20 cellular contexts compared by ENCODE assay signal in genomic region chr1:155816351-155816750, GRCh38. TPM values are rescaled to one million over a fixed set of nuclear protein-coding genes. Genes with fewer than 3 reads are reported as not detected.
DNase-seq lines count a peak whose midpoint lies in the region; ATAC-seq and TF ChIP-seq lines count a peak whose summit lies in the region.
"Had no signal": no experiment of that assay in that cellular context is flagged by ENCODE, and none has a peak within 500 bp of the region (broad histone marks: within the 10 kb centered on the region; RNA-seq: fewer than 3 reads in every experiment).

No MANE protein-coding gene starts in this region.

- no peaks in the 10 kb centered on the region for H3K9me2 ChIP-seq in OCI-LY7 (ENCODE audit: insufficient read depth, low read length)

- H3K27ac ChIP-seq in mammary epithelial cell (ENCODE audit: insufficient read depth, low read depth, low read length): no peak overlapping the region
- H3K27ac ChIP-seq in OCI-LY7 (ENCODE audit: low read depth, low read length, poor library complexity, severe bottlenecking): peak overlapping the region; percentile 73
- peak overlapping the region; percentile 31 for H3K27ac ChIP-seq in neural progenitor cell
- H3K27ac ChIP-seq in CD8-positive, alpha-beta memory T cell (ENCODE audit: low read depth, low read length): no peak overlapping the region
- H3K27ac ChIP-seq: 22Rv1; BLaER1 treated with 17β-estradiol and CSF1 and Interleukin-3, amounts not matched to agents 10 nM and 100 nM; GM23248 had no signal

- in situ Hi-C loops in mammary epithelial cell (cut with MboI; ENCODE audit: low sequenced_read_pairs in 2 of 2): no loop called here

- DNase-seq in MCF 10A (ENCODE audit: unreplicated experiment): no peak
- no peak for DNase-seq in mammary epithelial cell
- DNase-seq in OCI-LY7 (ENCODE audit: low spot score): peak; percentile 57
- DNase-seq in neural progenitor cell (ENCODE audit: low spot score): no peak
- no peak for DNase-seq in activated T-cell treated with anti-CD3 and anti-CD28 coated beads, Interleukin-2, amount 50 U/mL, for 72 hours
- DNase-seq in CD8-positive, alpha-beta memory T cell: no peak
- DNase-seq in NCI-H2029 treated with DMSO at 0.1 percent for 48 hours (lab: John Stamatoyannopoulos, UW): no peak
- DNase-seq: BE2C; Calu3; CD4-positive, alpha-beta T cell; COR-L47; DMS53; DMS79 treated with DMSO at 0.1 percent for 48 hours; GM23248; H7; HCEC 1CT had no signal

- peaks cover 94% of the 10 kb centered on the region for H3K36me3 Mint-ChIP-seq in MCF 10A (ENCODE audit: insufficient read depth, unreplicated experiment)
- peaks cover 37% of the 10 kb centered on the region for H3K36me3 Mint-ChIP-seq in neural progenitor cell
- peaks cover 48% of the 10 kb centered on the region for H3K36me3 Mint-ChIP-seq in stimulated activated memory B cell treated with anti-CD40 and anti-IgM and Interleukin-4, amounts not matched to agents 10 μg/mL and 1 μg/mL and 100 μg/mL, for 72 hours
- H3K36me3 Mint-ChIP-seq in activated T-cell treated with anti-CD3 and anti-CD28 coated beads, Interleukin-2, amount 50 U/mL, for 72 hours (ENCODE audit: insufficient read depth in 2 of 2): peaks cover 6 to 19% of the 10 kb centered on the region in 2 donors
- peaks cover 2 to 78% (median 20%) of the 10 kb centered on the region in 3 donors for H3K36me3 Mint-ChIP-seq in CD8-positive, alpha-beta memory T cell

- TF ChIP-seq CTCF in MCF 10A (IDR thresholded peaks at IDR 0.05; ENCODE audit: unreplicated experiment): no peak
- TF ChIP-seq CTCF in mammary epithelial cell (conservative IDR thresholded peaks at IDR 0.05 in 1 of 2, IDR thresholded peaks at IDR 0.05 in 1 of 2; ENCODE audit: extremely low read depth in 1 of 2, insufficient read depth in 1 of 2, low read depth in 1 of 2, low read length in 2 of 2): no peak
- no peak for TF ChIP-seq CTCF in OCI-LY7 (conservative IDR thresholded peaks at IDR 0.05; ENCODE audit: low read length)
- TF ChIP-seq CTCF in neural progenitor cell (IDR thresholded peaks at IDR 0.05): no peak

- H4K20me1 ChIP-seq in mammary epithelial cell (ENCODE audit: insufficient read depth, low read length) (no peaks in the 10 kb centered on the region), OCI-LY7 (ENCODE audit: insufficient read depth, low read length) (no peaks in the 10 kb centered on the region), neural progenitor cell (ENCODE audit: low read depth) (no peaks in the 10 kb centered on the region)

- no peaks in the 10 kb centered on the region for H3K27me3 ChIP-seq in mammary epithelial cell (ENCODE audit: insufficient read depth, low read length)
- H3K27me3 ChIP-seq in neural progenitor cell: no peaks in the 10 kb centered on the region
- no peaks in the 10 kb centered on the region for H3K27me3 ChIP-seq in CD8-positive, alpha-beta memory T cell (ENCODE audit: insufficient read depth, low read length, poor library complexity, severe bottlenecking)
- H3K27me3 ChIP-seq: BE2C; BLaER1 treated with 17β-estradiol and CSF1 and Interleukin-3, amounts not matched to agents 10 nM and 100 nM had no signal

- 100% methylated on average over 1 of the region's 1 CpG for WGBS in mammary epithelial cell (ENCODE audit: low coverage, missing lambda C conversion rate)

- H3K9ac ChIP-seq in mammary epithelial cell (ENCODE audit: insufficient read depth, low read length) (no peak overlapping the region), neural progenitor cell (no peak overlapping the region)
- H3K9ac ChIP-seq: BLaER1 treated with 17β-estradiol and CSF1 and Interleukin-3, amounts not matched to agents 10 nM and 100 nM; GM23248 had no signal

- H3K4me3 ChIP-seq in mammary epithelial cell (replicated peaks in 1 of 3; ENCODE audit: insufficient read depth in 1 of 3, low read depth in 2 of 3, low read length in 3 of 3) (no peak overlapping the region), OCI-LY7 (ENCODE audit: low read depth, low read length, poor library complexity, severe bottlenecking) (peak overlapping the region; percentile 34), neural progenitor cell (no peak overlapping the region)
- no peak overlapping the region for H3K4me3 ChIP-seq in CD8-positive, alpha-beta memory T cell (ENCODE audit: low read length)
- H3K4me3 ChIP-seq: BLaER1 treated with 17β-estradiol and CSF1 and Interleukin-3, amounts not matched to agents 10 nM and 100 nM; GM23248 had no signal

- POLR2A ChIA-PET in MCF 10A (lab: Yijun Ruan, JAX): interaction anchor here (0.8 to 1.0 kb wide), 2 partner anchors 9 to 41 kb away, joined by 3 to 4 read pairs; no protein-coding TSS in a partner anchor
- POLR2A ChIA-PET in OCI-LY7 (lab: Charles Lee): interaction anchor here (0.6 to 2.7 kb wide), 17 partner anchors 9 to 867 kb away, joined by 3 to 20 read pairs (median 4); partner anchors contain the start of genes GON4L and SYT11
- POLR2A ChIA-PET in CD8-positive, alpha-beta memory T cell (lab: Charles Lee): no interaction called here

- H3K36me3 ChIP-seq in mammary epithelial cell (ENCODE audit: insufficient read depth, low read length): peaks cover 29% of the 10 kb centered on the region
- peaks cover 89% of the 10 kb centered on the region for H3K36me3 ChIP-seq in OCI-LY7 (ENCODE audit: insufficient read depth, low read length)
- peaks cover 21% of the 10 kb centered on the region for H3K36me3 ChIP-seq in neural progenitor cell
- H3K36me3 ChIP-seq in CD8-positive, alpha-beta memory T cell (ENCODE audit: insufficient read depth, low read length): peaks cover 53% of the 10 kb centered on the region

- H3K4me1 Mint-ChIP-seq in MCF 10A (ENCODE audit: insufficient read depth, unreplicated experiment): no peaks in the 10 kb centered on the region
- no peaks in the 10 kb centered on the region for H3K4me1 Mint-ChIP-seq in neural progenitor cell
- H3K4me1 Mint-ChIP-seq in stimulated activated memory B cell treated with anti-CD40 and anti-IgM and Interleukin-4, amounts not matched to agents 10 μg/mL and 1 μg/mL and 100 μg/mL, for 72 hours: peaks cover 6% of the 10 kb centered on the region
- H3K4me1 Mint-ChIP-seq in activated T-cell treated with anti-CD3 and anti-CD28 coated beads, Interleukin-2, amount 50 U/mL, for 72 hours (ENCODE audit: low read depth): no peaks in the 10 kb centered on the region
- peaks cover 0 to 2% (median 0%) of the 10 kb centered on the region in 3 donors for H3K4me1 Mint-ChIP-seq in CD8-positive, alpha-beta memory T cell
- H3K4me1 Mint-ChIP-seq: CD14-positive monocyte had no signal

- H3F3A ChIP-seq in neural progenitor cell (ENCODE audit: low read depth): no peaks in the 10 kb centered on the region

- ATAC-seq in stimulated activated memory B cell treated with anti-CD40 and anti-IgM and Interleukin-4, amounts not matched to agents 10 μg/mL and 1 μg/mL and 100 μg/mL, for 72 hours: no peak
- ATAC-seq in activated T-cell treated with anti-CD3 and anti-CD28 coated beads, Interleukin-2, amount 50 U/mL, for 72 hours (replicated peaks in 1 of 2): no peak

- H3K79me2 ChIP-seq in mammary epithelial cell (ENCODE audit: insufficient read depth, low read length) (no peaks in the 10 kb centered on the region), OCI-LY7 (ENCODE audit: insufficient read depth, low read depth, low read length) (no peaks in the 10 kb centered on the region), neural progenitor cell (ENCODE audit: low read depth) (no peaks in the 10 kb centered on the region)

- H3K27ac Mint-ChIP-seq in MCF 10A (ENCODE audit: low read depth, unreplicated experiment): peak overlapping the region; percentile 68
- no peak overlapping the region for H3K27ac Mint-ChIP-seq in neural progenitor cell
- H3K27ac Mint-ChIP-seq in stimulated activated memory B cell treated with anti-CD40 and anti-IgM and Interleukin-4, amounts not matched to agents 10 μg/mL and 1 μg/mL and 100 μg/mL, for 72 hours: peak overlapping the region; percentile 6
- no peak overlapping the region for H3K27ac Mint-ChIP-seq in activated T-cell treated with anti-CD3 and anti-CD28 coated beads, Interleukin-2, amount 50 U/mL, for 72 hours
- H3K27ac Mint-ChIP-seq in CD8-positive, alpha-beta memory T cell: no peak overlapping the region
- H3K27ac Mint-ChIP-seq: CD4-positive, alpha-beta T cell had no signal

- H3K4me2 ChIP-seq in mammary epithelial cell (ENCODE audit: insufficient read depth, low read depth, low read length) (no peak overlapping the region), OCI-LY7 (ENCODE audit: low read length) (peak overlapping the region; percentile 40), neural progenitor cell (no peak overlapping the region)
- H3K4me2 ChIP-seq: BLaER1 treated with 17β-estradiol and CSF1 and Interleukin-3, amounts not matched to agents 10 nM and 100 nM had no signal

- H2AFZ ChIP-seq in mammary epithelial cell (ENCODE audit: low read depth, low read length): no peak overlapping the region
- no peak overlapping the region for H2AFZ ChIP-seq in OCI-LY7 (ENCODE audit: low read length)
- no peak overlapping the region for H2AFZ ChIP-seq in neural progenitor cell (replicated peaks)
- H2AFZ ChIP-seq: GM23248 had no signal

- no peaks in the 10 kb centered on the region for H3K27me3 Mint-ChIP-seq in MCF 10A (ENCODE audit: insufficient read depth, unreplicated experiment)
- no peaks in the 10 kb centered on the region for H3K27me3 Mint-ChIP-seq in neural progenitor cell (ENCODE audit: insufficient read depth, low read depth)
- no peaks in the 10 kb centered on the region for H3K27me3 Mint-ChIP-seq in stimulated activated memory B cell treated with anti-CD40 and anti-IgM and Interleukin-4, amounts not matched to agents 10 μg/mL and 1 μg/mL and 100 μg/mL, for 72 hours
- no peaks in the 10 kb centered on the region for H3K27me3 Mint-ChIP-seq in activated T-cell treated with anti-CD3 and anti-CD28 coated beads, Interleukin-2, amount 50 U/mL, for 72 hours (ENCODE audit: low read depth)
- no peaks in the 10 kb centered on the region for H3K27me3 Mint-ChIP-seq in CD8-positive, alpha-beta memory T cell
- H3K27me3 Mint-ChIP-seq: CD4-positive, alpha-beta T cell had no signal

- intact Hi-C loops in MCF 10A (cut with micrococcal nuclease): no loop called here
- intact Hi-C loops in mammary epithelial cell (cut with micrococcal nuclease): no loop called here
- intact Hi-C loops in OCI-LY7 (cut with micrococcal nuclease; ENCODE audit: unreplicated experiment): no loop called here

- no peaks in the 10 kb centered on the region for H3K9me3 ChIP-seq in mammary epithelial cell (replicated peaks; ENCODE audit: insufficient read depth, low read length)
- H3K9me3 ChIP-seq in OCI-LY7 (ENCODE audit: low read length): no peaks in the 10 kb centered on the region
- no peaks in the 10 kb centered on the region for H3K9me3 ChIP-seq in neural progenitor cell (ENCODE audit: low read depth)
- no peaks in the 10 kb centered on the region for H3K9me3 ChIP-seq in CD8-positive, alpha-beta memory T cell (ENCODE audit: low read length)
- H3K9me3 ChIP-seq: BE2C; BLaER1 treated with 17β-estradiol and CSF1 and Interleukin-3, amounts not matched to agents 10 nM and 100 nM had no signal

- BruUV-seq in MCF 10A (replicated peaks; lab: Mats Ljungman, UMichigan) (no TSS peak), mammary epithelial cell (replicated peaks; lab: Mats Ljungman, UMichigan) (no TSS peak), OCI-LY7 (replicated peaks; lab: Mats Ljungman, UMichigan) (no TSS peak)

- CTCF ChIA-PET in MCF 10A (lab: Yijun Ruan, JAX): interaction anchor here (0.6 to 1.1 kb wide), 2 partner anchors 173 to 314 kb away, joined by 3 read pairs; no protein-coding TSS in a partner anchor
- CTCF ChIA-PET in mammary epithelial cell (lab: Charles Lee; ENCODE audit: low non-redundant PET): no interaction called here
- CTCF ChIA-PET in OCI-LY7 (lab: Charles Lee; ENCODE audit: unreplicated experiment): no interaction called here
- CTCF ChIA-PET in CD8-positive, alpha-beta memory T cell (lab: Charles Lee): no interaction called here

- dilution Hi-C loops in mammary epithelial cell (cut with HindIII; ENCODE audit: low sequenced_read_pairs): loop anchor here (5.0 kb wide), 1 partner anchor 49 kb away; no protein-coding TSS in a partner anchor

- H3K9me3 Mint-ChIP-seq in MCF 10A (ENCODE audit: unreplicated experiment): no peaks in the 10 kb centered on the region
- no peaks in the 10 kb centered on the region for H3K9me3 Mint-ChIP-seq in neural progenitor cell
- no peaks in the 10 kb centered on the region for H3K9me3 Mint-ChIP-seq in stimulated activated memory B cell treated with anti-CD40 and anti-IgM and Interleukin-4, amounts not matched to agents 10 μg/mL and 1 μg/mL and 100 μg/mL, for 72 hours
- H3K9me3 Mint-ChIP-seq in activated T-cell treated with anti-CD3 and anti-CD28 coated beads, Interleukin-2, amount 50 U/mL, for 72 hours: no peaks in the 10 kb centered on the region
- H3K9me3 Mint-ChIP-seq in CD8-positive, alpha-beta memory T cell: no peaks in the 10 kb centered on the region
- H3K9me3 Mint-ChIP-seq: CD14-positive monocyte; CD4-positive, alpha-beta T cell had no signal

- no peaks in the 10 kb centered on the region for H3K4me1 ChIP-seq in mammary epithelial cell (ENCODE audit: insufficient read depth, low read length)
- peaks cover 29% of the 10 kb centered on the region for H3K4me1 ChIP-seq in OCI-LY7 (ENCODE audit: insufficient read depth, low read length, poor library complexity, severe bottlenecking)
- peaks cover 7% of the 10 kb centered on the region for H3K4me1 ChIP-seq in neural progenitor cell
- H3K4me1 ChIP-seq in CD8-positive, alpha-beta memory T cell (ENCODE audit: insufficient read depth, low read length): no peaks in the 10 kb centered on the region
- H3K4me1 ChIP-seq: BE2C; BLaER1 treated with 17β-estradiol and CSF1 and Interleukin-3, amounts not matched to agents 10 nM and 100 nM had no signal

- H3K4me3 Mint-ChIP-seq in MCF 10A (ENCODE audit: unreplicated experiment) (no peak overlapping the region), neural progenitor cell (no peak overlapping the region)
- no peak overlapping the region for H3K4me3 Mint-ChIP-seq in stimulated activated memory B cell treated with anti-CD40 and anti-IgM and Interleukin-4, amounts not matched to agents 10 μg/mL and 1 μg/mL and 100 μg/mL, for 72 hours
- H3K4me3 Mint-ChIP-seq in activated T-cell treated with anti-CD3 and anti-CD28 coated beads, Interleukin-2, amount 50 U/mL, for 72 hours: no peak overlapping the region
- no peak overlapping the region for H3K4me3 Mint-ChIP-seq in CD8-positive, alpha-beta memory T cell
- H3K4me3 Mint-ChIP-seq: CD14-positive monocyte; CD4-positive, alpha-beta T cell had no signal

RNA-seq across cellular contexts. Expression of gene GON4L, which starts 40.7 kb away (rescaled TPM):
- 60.1 and 66.3 TPM in 2 replicates for total RNA-seq in MCF 10A (2022)
- 10 to 100 TPM; 29.8 to 39.6 TPM for total RNA-seq in mammary epithelial cell
- 14.7 TPM for polyA plus RNA-seq in mammary epithelial cell
- 53.2 TPM for polyA minus RNA-seq in mammary epithelial cell
- 44.9 and 46.0 TPM in 2 replicates for total RNA-seq in OCI-LY7 (2014; rRNA removed; shearing (Covaris generic))
- total RNA-seq in OCI-LY7 (2022): 78.0 and 80.0 TPM in 2 replicates
- 31.4 and 41.8 TPM in 2 replicates for total RNA-seq in neural progenitor cell (ENCODE audit: low replicate concordance)
- 10 to 100 TPM; 62.8 to 67.3 TPM for total RNA-seq in activated T-cell treated with anti-CD3 and anti-CD28 coated beads, Interleukin-2, amount 50 U/mL, for 72 hours
- 10 to 100 TPM; 53.3 to 60.8 TPM for total RNA-seq in CD8-positive, alpha-beta memory T cell
- polyA plus RNA-seq in CD8-positive, alpha-beta memory T cell: 42.9 TPM

RNA-seq across cellular contexts. Expression of gene SYT11, which starts 43.0 kb away (rescaled TPM):
- total RNA-seq in MCF 10A (2022) (0.14 TPM in 1 of 2 replicates, not detected in the other), mammary epithelial cell (under 1 TPM; 0.12 to 0.33 TPM), OCI-LY7 (2022) (56.8 and 60.8 TPM in 2 replicates), neural progenitor cell (ENCODE audit: low replicate concordance) (6.3 TPM in 2 replicates)
- polyA plus RNA-seq in mammary epithelial cell: 0.11 TPM
- polyA minus RNA-seq in mammary epithelial cell: not detected
- 41.6 and 41.8 TPM in 2 replicates for total RNA-seq in OCI-LY7 (2014; rRNA removed; shearing (Covaris generic))
- 10 to 100 TPM; 30.6 to 35.3 TPM for total RNA-seq in activated T-cell treated with anti-CD3 and anti-CD28 coated beads, Interleukin-2, amount 50 U/mL, for 72 hours
- total RNA-seq in CD8-positive, alpha-beta memory T cell: 10 to 100 TPM; 22.7 TPM
- polyA plus RNA-seq in CD8-positive, alpha-beta memory T cell: 19.3 TPM

Comparison
In these comparisons a context has a peak if more than half of its experiments do, and no peak if none do; other contexts are left out.
1. H3K27ac Mint-ChIP-seq: peak in MCF 10A (single experiment) and stimulated activated memory B cell treated with anti-CD40 and anti-IgM and Interleukin-4, amounts not matched to agents 10 μg/mL and 1 μg/mL and 100 μg/mL, for 72 hours (single experiment); none in neural progenitor cell (single experiment), activated T-cell treated with anti-CD3 and anti-CD28 coated beads, Interleukin-2, amount 50 U/mL, for 72 hours (single experiment) and CD8-positive, alpha-beta memory T cell (0 of 8).
2. H3K27ac ChIP-seq: peak in OCI-LY7 (single experiment) and neural progenitor cell (single experiment); none in mammary epithelial cell (single experiment) and CD8-positive, alpha-beta memory T cell (single experiment).